9 cellular contexts compared by ENCODE assay signal in the genomic region with DNA sequence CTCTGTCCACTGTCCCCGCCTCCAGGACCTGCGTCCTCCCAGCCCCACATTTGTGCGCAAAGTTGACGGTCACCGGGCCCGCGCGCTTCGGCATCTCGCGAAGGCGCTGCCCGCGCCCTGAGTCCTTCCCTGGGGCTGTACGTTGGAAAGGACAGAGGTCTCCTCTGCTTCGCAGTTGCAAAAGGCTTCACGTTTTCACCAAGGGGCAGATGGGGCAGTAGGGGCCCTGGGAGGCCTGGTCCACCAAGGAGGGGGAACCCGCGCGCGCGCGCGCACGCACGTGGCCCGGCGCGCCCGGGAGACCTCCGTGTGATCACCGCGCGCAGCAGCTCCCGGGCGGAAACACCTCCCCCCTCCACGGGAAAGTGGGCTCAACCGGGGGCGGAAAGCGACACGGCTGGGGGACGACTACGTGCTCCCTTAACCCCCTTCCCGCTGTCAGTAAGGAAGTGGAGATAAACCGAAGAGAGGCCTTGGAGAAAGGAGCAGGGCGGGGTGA. TPM values are rescaled to one million over a fixed set of nuclear protein-coding genes. Genes with fewer than 3 reads are reported as not detected.
DNase-seq lines count a peak whose midpoint lies in the region; ATAC-seq and TF ChIP-seq lines count a peak whose summit lies in the region.
"Had no signal": no experiment of that assay in that cellular context is flagged by ENCODE, and none has a peak within 500 bp of the region (broad histone marks: within the 10 kb centered on the region; RNA-seq: fewer than 3 reads in every experiment).

No MANE protein-coding gene starts in this region.

- no peaks in the 10 kb centered on the region for H3K9me3 ChIP-seq in body of pancreas
- no peaks in the 10 kb centered on the region for H3K9me3 ChIP-seq in left lung

- TF ChIP-seq CTCF in body of pancreas (IDR thresholded peaks at IDR 0.05): no peak
- TF ChIP-seq CTCF in left lung (IDR thresholded peaks at IDR 0.05): no peak

- peak; percentile 48 for DNase-seq in AML-193 (lab: John Stamatoyannopoulos, UW)
- DNase-seq in OCI-M2 (lab: John Stamatoyannopoulos, UW; ENCODE audit: unreplicated experiment): peak; percentile 13
- no peak for DNase-seq in body of pancreas
- peak in 1 of 2 donors; percentile 84 for DNase-seq in left lung
- peak; percentile 36 to 48 for DNase-seq in stimulated activated CD4-positive, alpha-beta T cell treated with anti-CD3 and anti-CD28 coated beads, Interleukin-4, amount 100 ng/mL, for 48 hours (ENCODE audit: low read depth in 2 of 2)
- no peak for DNase-seq in NCI-H82 treated with DMSO at 0.1 percent for 48 hours (lab: John Stamatoyannopoulos, UW; ENCODE audit: unreplicated experiment)
- DNase-seq in hippocampal formation (lab: John Stamatoyannopoulos, UW): no peak

- TF ChIP-seq POLR2A in body of pancreas (IDR thresholded peaks at IDR 0.05): no peak

- no peaks in the 10 kb centered on the region for H3K36me3 ChIP-seq in body of pancreas (replicated peaks in 1 of 2; ENCODE audit: insufficient read depth in 1 of 2, low read depth in 2 of 2)
- no peaks in the 10 kb centered on the region for H3K36me3 ChIP-seq in left lung

- H3K27me3 ChIP-seq in body of pancreas: no peaks in the 10 kb centered on the region
- peaks cover 0 to 22% of the 10 kb centered on the region in 2 donors for H3K27me3 ChIP-seq in left lung

- H3K27ac ChIP-seq in body of pancreas: peak overlapping the region; percentile 72 to 94 (median 80)
- peak overlapping the region; percentile 92 to 94 for H3K27ac ChIP-seq in left lung

- ATAC-seq in GM21576 (IDR thresholded peaks at IDR 0.05; ENCODE audit: unreplicated experiment): peak; percentile 5
- no peak for ATAC-seq in body of pancreas
- peak; percentile 3 for ATAC-seq in left lung

- WGBS in body of pancreas, 2 donors: 2% methylated on average over 46 of the region's 46 CpGs; no CpG with 5 or more reads in 1 of the 2 donors

- H3K4me1 ChIP-seq in body of pancreas (peaks cover 45% of the 10 kb centered on the region), left lung (peaks cover 26 to 49% of the 10 kb centered on the region in 2 donors)

- intact Hi-C loops in body of pancreas (cut with DNase I): loop anchor here (10.0 kb wide), 1 partner anchor 60 kb away; no protein-coding TSS in a partner anchor
- intact Hi-C loops in left lung (cut with DNase I): loop anchor here in 1 of 2 donors (5.0 kb wide), 1 partner anchor 63 kb away; no protein-coding TSS in a partner anchor

- H3K4me3 ChIP-seq in body of pancreas (peak overlapping the region in 1 of 2 donors; percentile 36), left lung (peak overlapping the region; percentile 16 to 47)

RNA-seq across cellular contexts. Expression of gene TEX44, which starts 21.9 kb away (rescaled TPM):
- total RNA-seq in body of pancreas (not detected), left lung (not detected)
- total RNA-seq: myocyte had no signal

Comparison
In these comparisons a context has a peak if more than half of its experiments do, and no peak if none do; other contexts are left out.
1. DNase-seq: peak in AML-193 (2 of 2), OCI-M2 (single experiment) and stimulated activated CD4-positive, alpha-beta T cell treated with anti-CD3 and anti-CD28 coated beads, Interleukin-4, amount 100 ng/mL, for 48 hours (2 of 2); none in body of pancreas (0 of 4), NCI-H82 treated with DMSO at 0.1 percent for 48 hours (single experiment) and hippocampal formation (0 of 2).